ENCODE assay signal across 9 cellular contexts in the genomic region with DNA sequence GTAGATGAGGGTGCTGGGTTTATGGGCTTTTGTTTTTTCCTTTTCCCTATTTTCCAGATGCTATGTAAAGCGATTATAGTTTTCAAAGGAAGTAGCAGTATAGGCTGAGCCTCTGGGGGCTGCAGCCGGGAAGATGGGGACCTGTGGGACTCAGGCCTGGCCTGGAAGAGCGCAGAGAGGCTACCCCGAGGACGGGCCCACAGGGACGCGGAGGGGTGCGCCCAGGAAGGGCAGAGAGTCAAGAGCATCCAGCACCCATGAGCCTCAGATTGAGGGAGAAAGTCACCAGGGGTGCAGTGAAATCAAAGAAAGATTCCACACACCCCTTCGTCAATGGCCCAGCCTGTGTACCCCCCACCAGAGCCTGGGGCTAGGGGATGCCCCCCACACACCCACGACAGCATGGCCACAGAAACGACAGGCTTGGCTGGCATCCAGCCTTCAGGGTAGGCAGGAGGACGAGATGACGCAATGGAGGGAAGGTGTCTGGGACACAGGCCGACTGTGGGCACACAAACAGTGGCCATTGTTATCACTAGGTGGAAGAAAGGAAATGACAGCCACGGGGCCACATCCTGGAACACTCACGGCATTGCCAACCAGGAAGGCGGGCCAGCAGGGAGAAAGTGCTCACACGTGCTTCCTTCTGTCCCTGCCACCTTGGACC. TPM values are rescaled to one million over a fixed set of nuclear protein-coding genes. Genes with fewer than 3 reads are reported as not detected.
DNase-seq lines count a peak whose midpoint lies in the region; ATAC-seq, FAIRE-seq and TF ChIP-seq lines count a peak whose summit lies in the region.
"Had no signal": no experiment of that assay in that cellular context is flagged by ENCODE, and none has a peak within 500 bp of the region (broad histone marks: within the 10 kb centered on the region; RNA-seq: fewer than 3 reads in every experiment).

No MANE protein-coding gene starts in this region.

- H3K27ac ChIP-seq in keratinocyte (ENCODE audit: control insufficient read depth, insufficient read depth, low read length) = peak overlapping the region; percentile 86
- H3K27ac ChIP-seq in substantia nigra (ENCODE audit: low read depth, low read length, poor library complexity, severe bottlenecking) = peak overlapping the region; percentile 82

- H3K4me1 Mint-ChIP-seq in activated naive CD4-positive, alpha-beta T cell treated with anti-CD3 and anti-CD28 coated beads, Interleukin-2, amount 50 U/mL, for 24 hours = peaks cover 43% of the 10 kb centered on the region

- H3K4me2 ChIP-seq in keratinocyte (ENCODE audit: control insufficient read depth, extremely low read depth, insufficient read depth, low read depth, low read length) = peak overlapping the region; percentile 33

- no peaks in the 10 kb centered on the region for H3K36me3 ChIP-seq in keratinocyte (ENCODE audit: control insufficient read depth in 2 of 2, extremely low read depth in 1 of 2, insufficient read depth in 2 of 2, low read length in 2 of 2)

- no peaks in the 10 kb centered on the region for H3K27me3 ChIP-seq in keratinocyte (ENCODE audit: control insufficient read depth, extremely low read depth, insufficient read depth, low read length)

- TF ChIP-seq CTCF in keratinocyte (optimal IDR thresholded peaks at IDR 0.05 in 1 of 3, IDR thresholded peaks at IDR 0.05 in 1 of 3, conservative IDR thresholded peaks at IDR 0.05 in 1 of 3; ENCODE audit: extremely low read depth in 1 of 3, insufficient read depth in 2 of 3, low read length in 3 of 3) = no peak

- peak overlapping the region; percentile 38 for H2AFZ ChIP-seq in keratinocyte (ENCODE audit: control insufficient read depth, low read length)

- H3K9me1 ChIP-seq in keratinocyte (ENCODE audit: control insufficient read depth, extremely low read depth, insufficient read depth, low read length) = no peaks in the 10 kb centered on the region

- peak; percentile 89 for DNase-seq in NCI-H2029 (lab: John Stamatoyannopoulos, UW)
- DNase-seq in keratinocyte (ENCODE audit: low read depth, low spot score) = no peak
- peak in 35 of 49 donors; percentile 16 to 88 (median 61) for DNase-seq in substantia nigra (lab: John Stamatoyannopoulos, UW)
- no peak for DNase-seq in NCI-H526 (lab: John Stamatoyannopoulos, UW)
- no peak for DNase-seq in foreskin melanocyte

- dilution Hi-C loops in keratinocyte (cut with MboI; ENCODE audit: extremely low pct_ligation_motif_present, low sequenced_read_pairs) = no loop called here

- peak; percentile 64 for FAIRE-seq in keratinocyte (lab: Jason Lieb, UNC)
- FAIRE-seq: endometrium had no signal

- H3K4me1 ChIP-seq in keratinocyte (ENCODE audit: control insufficient read depth, extremely low read depth, insufficient read depth, low read length) = peaks cover 27% of the 10 kb centered on the region

- no peak overlapping the region for H3K4me3 ChIP-seq in keratinocyte (ENCODE audit: control insufficient read depth in 2 of 3, extremely low read depth in 1 of 3, insufficient read depth in 2 of 3, low read depth in 1 of 3, low read length in 3 of 3)

- H3K79me2 ChIP-seq in keratinocyte (ENCODE audit: control insufficient read depth, insufficient read depth, low read length) = no peaks in the 10 kb centered on the region

- H3K27me3 Mint-ChIP-seq in activated naive CD4-positive, alpha-beta T cell treated with anti-CD3 and anti-CD28 coated beads, Interleukin-2, amount 50 U/mL, for 24 hours = no peaks in the 10 kb centered on the region

- peak overlapping the region; percentile 25 for H3K27ac Mint-ChIP-seq in activated naive CD4-positive, alpha-beta T cell treated with anti-CD3 and anti-CD28 coated beads, Interleukin-2, amount 50 U/mL, for 24 hours

- ATAC-seq in GM19455 (IDR thresholded peaks at IDR 0.05; ENCODE audit: unreplicated experiment) (no peak), GM21447 (IDR thresholded peaks at IDR 0.05; ENCODE audit: unreplicated experiment) (no peak)

- H3K9me3 ChIP-seq in keratinocyte (ENCODE audit: control insufficient read depth, low read depth, low read length) = no peaks in the 10 kb centered on the region

- no peaks in the 10 kb centered on the region for H4K20me1 ChIP-seq in keratinocyte (ENCODE audit: control insufficient read depth, extremely low read depth, insufficient read depth, low read length)

- peak overlapping the region; percentile 73 for H3K9ac ChIP-seq in keratinocyte (ENCODE audit: control insufficient read depth, extremely low read depth, insufficient read depth, low read length)

- H3K4me3 Mint-ChIP-seq in activated naive CD4-positive, alpha-beta T cell treated with anti-CD3 and anti-CD28 coated beads, Interleukin-2, amount 50 U/mL, for 24 hours = no peak overlapping the region

- H3K9me3 Mint-ChIP-seq in activated naive CD4-positive, alpha-beta T cell treated with anti-CD3 and anti-CD28 coated beads, Interleukin-2, amount 50 U/mL, for 24 hours = no peaks in the 10 kb centered on the region

- peaks cover 5% of the 10 kb centered on the region for H3K36me3 Mint-ChIP-seq in activated naive CD4-positive, alpha-beta T cell treated with anti-CD3 and anti-CD28 coated beads, Interleukin-2, amount 50 U/mL, for 24 hours

RNA-seq across cellular contexts. Expression of a gene that starts 9.0 kb away (rescaled TPM):
- 4.6 to 12.1 TPM (median 5.2 TPM) in 3 replicates for polyA plus RNA-seq in keratinocyte
- polyA plus RNA-seq in keratinocyte (2011; ENCODE audit: low read depth) = 1.6 TPM
- 1.4 and 2.3 TPM in 2 replicates for polyA plus RNA-seq in keratinocyte (2011; cell fraction: cytosol; rRNA removed)
- polyA plus RNA-seq in keratinocyte (2011; cell fraction: nucleus; rRNA removed) = 34.0 and 40.8 TPM in 2 replicates
- polyA plus RNA-seq in keratinocyte (2012; ENCODE audit: low replicate concordance) = 3.2 and 9.8 TPM in 2 replicates
- 4.4 to 20.7 TPM (median 14.4 TPM) in 3 replicates for polyA minus RNA-seq in keratinocyte
- 5.0 TPM for polyA minus RNA-seq in keratinocyte (2011; cell fraction: cytosol; rRNA and poly(A)+ RNA removed)
- polyA minus RNA-seq in keratinocyte (2011; cell fraction: nucleus; rRNA and poly(A)+ RNA removed) = 16.8 and 27.8 TPM in 2 replicates

RNA-seq across cellular contexts. Expression of a gene that starts 29.2 kb away (rescaled TPM):
- 8.6 to 10.5 TPM (median 10.5 TPM) in 3 replicates for polyA plus RNA-seq in keratinocyte
- 29.6 TPM for polyA plus RNA-seq in keratinocyte (2011; ENCODE audit: low read depth)
- polyA plus RNA-seq in keratinocyte (2011; cell fraction: cytosol; rRNA removed) = 7.0 and 9.8 TPM in 2 replicates
- polyA plus RNA-seq in keratinocyte (2011; cell fraction: nucleus; rRNA removed) = 12.7 and 15.8 TPM in 2 replicates
- 12.2 and 74.2 TPM in 2 replicates for polyA plus RNA-seq in keratinocyte (2012; ENCODE audit: low replicate concordance)
- polyA minus RNA-seq in keratinocyte = 3.1 to 3.9 TPM (median 3.5 TPM) in 3 replicates
- 12.3 TPM for polyA minus RNA-seq in keratinocyte (2011; cell fraction: cytosol; rRNA and poly(A)+ RNA removed)
- 8.0 and 8.1 TPM in 2 replicates for polyA minus RNA-seq in keratinocyte (2011; cell fraction: nucleus; rRNA and poly(A)+ RNA removed)

Comparison
In these comparisons a context has a peak if more than half of its experiments do, and no peak if none do; other contexts are left out.
1. DNase-seq: peak in NCI-H2029 (single experiment) and substantia nigra (35 of 49); none in keratinocyte (single experiment), NCI-H526 (0 of 2) and foreskin melanocyte (single experiment).